Comparison of ENCODE assay signal across 14 cellular contexts in the genomic region with DNA sequence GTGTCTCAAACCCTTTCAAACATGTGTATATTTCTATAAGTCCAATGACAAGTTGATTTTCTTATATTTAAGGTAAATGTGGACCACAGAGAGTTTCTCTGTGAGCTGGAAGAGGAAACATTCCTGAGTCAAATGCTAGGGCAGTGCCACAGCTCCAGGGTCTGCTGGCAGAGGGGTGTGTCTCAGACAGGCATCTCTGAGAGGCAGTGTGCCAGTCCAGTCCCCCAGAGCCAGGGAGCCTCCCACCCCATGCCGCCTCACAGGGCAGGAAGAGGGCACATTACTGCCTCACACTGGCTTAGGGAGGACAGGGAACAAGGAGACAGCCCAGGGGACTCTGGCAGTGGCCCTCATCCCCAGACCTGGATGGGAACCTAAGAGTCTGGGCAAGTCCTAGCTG.
"Had no signal": no experiment of that assay in that cellular context is flagged by ENCODE, and none has a peak within 500 bp of the region (broad histone marks: within the 10 kb centered on the region; RNA-seq: fewer than 3 reads in every experiment).

No MANE protein-coding gene starts in this region.

- DNase-seq: activated naive CD4-positive, alpha-beta T cell treated with anti-CD3 and anti-CD28 coated beads for 36 hours; activated T-cell treated with anti-CD3 and anti-CD28 coated beads, Interleukin-2, amount 50 U/mL, for 1 hour; effector memory CD8-positive, alpha-beta T cell; lower lobe of right lung; stimulated activated CD8-positive, alpha-beta memory T cell treated with anti-CD3 and anti-CD28 coated beads, Interleukin-4, amount 100 ng/mL, for 48 hours; stimulated activated naive CD4-positive, alpha-beta T cell; tibial artery; uterus had no signal

- H3K9ac ChIP-seq: parathyroid adenoma had no signal

- H3K36me3 ChIP-seq: lower lobe of right lung, tibial artery, uterus had no signal

- ATAC-seq: activated CD8-positive, alpha-beta T cell treated with anti-CD3 and anti-CD28 coated beads for 36 hours; activated T-helper 17 cell treated with anti-CD3 and anti-CD28 coated beads, Interleukin-2, amount 50 U/mL, for 72 hours; effector memory CD8-positive, alpha-beta T cell; sciatic nerve had no signal

- FAIRE-seq: islet of Langerhans had no signal

- H3K4me3 ChIP-seq: hepatocyte, lower lobe of right lung, tibial artery, uterus had no signal

- H3K9me3 ChIP-seq: lower lobe of right lung, uterus had no signal

- H3K4me2 ChIP-seq: hepatocyte had no signal

- H3K27me3 ChIP-seq: hepatocyte, tibial artery, uterus had no signal

- H3K27ac ChIP-seq: hepatocyte, lower lobe of right lung, parathyroid adenoma, tibial artery, uterus had no signal

- H3K4me1 ChIP-seq: lower lobe of right lung, parathyroid adenoma, uterus had no signal
